Comparison of ENCODE assay signal across 18 cellular contexts in the genomic region with DNA sequence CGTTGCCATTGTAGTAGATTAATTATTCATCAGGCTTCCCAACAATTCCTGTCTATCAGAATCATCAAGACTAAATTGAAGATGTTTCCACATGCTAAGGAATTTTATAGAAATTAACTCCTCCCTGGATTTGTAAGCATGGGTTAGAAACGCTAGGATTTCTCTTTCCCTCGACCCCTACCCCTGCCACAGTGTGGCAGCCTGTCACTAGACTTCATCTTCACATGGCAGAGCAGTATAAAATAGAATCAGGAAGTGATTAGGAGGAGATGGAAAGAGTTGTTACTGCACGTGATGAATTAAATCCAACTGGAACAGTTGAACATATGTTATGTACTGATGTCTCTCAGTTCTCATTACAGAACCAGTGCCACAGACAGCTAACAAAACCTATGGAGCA.
"Had no signal": no experiment of that assay in that cellular context is flagged by ENCODE, and none has a peak within 500 bp of the region (broad histone marks: within the 10 kb centered on the region; RNA-seq: fewer than 3 reads in every experiment).

No MANE protein-coding gene starts in this region.

- H3K27me3 ChIP-seq: ascending aorta, colonic mucosa had no signal

- H3K9me3 ChIP-seq: ascending aorta, colonic mucosa, upper lobe of right lung had no signal

- ATAC-seq: natural killer cell treated with Interleukin-12 subunit alpha and Interleukin-12 subunit beta and Interleukin-15 and Interleukin-18, amount 100 ng/mL, for 72 hours; upper lobe of right lung had no signal

- H3K36me3 ChIP-seq: ascending aorta, colonic mucosa, upper lobe of right lung, WERI-Rb-1 had no signal

- H3K27ac ChIP-seq: ascending aorta, colonic mucosa, upper lobe of right lung had no signal

- H3K4me3 ChIP-seq: ascending aorta, colonic mucosa, lung, upper lobe of right lung had no signal

- H3K4me1 ChIP-seq: ascending aorta, colonic mucosa, upper lobe of right lung had no signal

- DNase-seq: activated CD4-positive, alpha-beta T cell treated with anti-CD3 and anti-CD28 coated beads for 1 hour; activated gamma-delta T cell; colonic mucosa; foreskin melanocyte; glutamatergic neuron; islet precursor cell; nucleus accumbens; posterior cingulate gyrus; retina; stimulated activated CD4-positive, alpha-beta T cell treated with anti-CD3 and anti-CD28 coated beads, Interleukin-12 subunit alpha, Interleukin-12 subunit beta, amount 100 ng/mL, for 4 hours; stimulated activated CD4-positive, alpha-beta T cell treated with anti-CD3 and anti-CD28 coated beads, Interleukin-1b, Interleukin-23, amount 100 ng/mL, for 48 hours; stimulated activated CD8-positive, alpha-beta memory T cell treated with anti-CD3 and anti-CD28 coated beads, Interleukin-4, amount 100 ng/mL, for 48 hours; stimulated activated naive CD4-positive, alpha-beta T cell; upper lobe of right lung; WERI-Rb-1 had no signal
